Comparison of ENCODE assay signal across 8 cellular contexts in the genomic region with DNA sequence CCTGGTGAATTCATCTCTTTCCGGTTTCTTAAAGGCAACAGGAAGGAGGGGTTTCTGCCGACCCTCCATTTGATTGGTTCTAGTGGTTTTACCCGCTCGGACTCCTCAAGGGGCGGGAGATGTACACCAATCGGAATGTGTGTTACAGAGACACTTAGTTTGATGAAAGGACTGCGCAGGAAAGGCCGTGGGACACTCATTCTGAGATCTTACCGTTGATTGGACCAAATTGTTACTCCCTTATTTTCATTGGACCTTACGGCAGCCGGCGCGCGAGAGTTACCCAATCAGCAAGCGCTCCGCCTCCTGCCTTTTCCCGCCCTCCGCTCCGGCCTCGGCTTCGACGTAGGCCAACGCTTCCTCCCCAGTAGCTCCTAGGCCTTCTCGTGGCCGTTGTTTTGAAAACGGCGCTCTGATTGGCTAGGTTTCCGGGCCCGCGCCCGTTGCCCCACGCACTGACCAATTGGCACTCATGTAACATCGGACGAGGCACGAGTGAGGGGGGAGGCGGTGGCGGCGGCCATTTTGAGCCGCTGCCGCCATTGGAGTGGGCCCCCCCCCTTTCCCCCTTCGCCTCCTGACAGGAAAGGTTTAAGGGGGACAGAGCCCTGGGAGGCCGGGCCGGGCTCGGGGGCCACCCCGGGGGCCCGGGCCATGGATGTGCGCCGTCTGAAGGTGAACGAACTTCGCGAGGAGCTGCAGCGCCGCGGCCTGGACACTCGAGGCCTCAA. TPM values are rescaled to one million over a fixed set of nuclear protein-coding genes. Genes with fewer than 3 reads are reported as not detected.
DNase-seq lines count a peak whose midpoint lies in the region; ATAC-seq and TF ChIP-seq lines count a peak whose summit lies in the region.

HNRNPUL1 (plus strand) TSS at position 523 of the 731 bp plus-strand sequence; CDS start at position 655, 132 bp downstream.

- peaks cover 55% of the 10 kb centered on the region for H3K4me1 Mint-ChIP-seq in T-helper 17 cell

- peak within 1 kb of the TSS; percentile 95 for H3K4me3 Mint-ChIP-seq in T-helper 17 cell

- TF ChIP-seq CTCF in GM13977 (IDR thresholded peaks at IDR 0.05; ENCODE audit: extremely low read depth, insufficient read depth, missing control alignments) (peak; percentile 31), upper lobe of right lung (IDR thresholded peaks at IDR 0.05) (peak; percentile 13)

- H3K9me3 ChIP-seq in T-helper 17 cell (ENCODE audit: control insufficient read depth, low read length, poor library complexity, severe bottlenecking) (no peaks in the 10 kb centered on the region), upper lobe of right lung (no peaks in the 10 kb centered on the region)

- DNase-seq in GM13977 (ENCODE audit: low spot score) (peak; percentile 99), NCI-H1694 treated with DMSO at 0.1 percent for 48 hours (lab: John Stamatoyannopoulos, UW) (peak; percentile 100), T-helper 17 cell (peak; percentile 95 to 100 (median 98)), amygdala (lab: John Stamatoyannopoulos, UW) (peak; percentile 93 to 100 (median 100)), left cardiac atrium (peak; percentile 98), posterior vena cava (ENCODE audit: low spot score) (peak; percentile 99), upper lobe of right lung (peak; percentile 98)

- intact Hi-C loops in left cardiac atrium (cut with DNase I) (loop anchor here in 1 of 2 donors (2.0 kb wide), 2 partner anchors 37 to 45 kb away; no protein-coding TSS in a partner anchor), posterior vena cava (cut with DNase I) (loop anchor here (5.0 kb wide), 2 partner anchors 57 to 62 kb away; no protein-coding TSS in a partner anchor), upper lobe of right lung (cut with DNase I) (no loop called here)

- peak within 1 kb of the TSS; percentile 99 for H3K27ac ChIP-seq in upper lobe of right lung

- in situ Hi-C loops in GM13977 (cut with MboI; ENCODE audit: low pct_unique_long_range_greater_than_20kb, low sequenced_read_pairs, unreplicated experiment) = no loop called here

- no peaks in the 10 kb centered on the region for H3K27me3 Mint-ChIP-seq in T-helper 17 cell

- H3K4me1 ChIP-seq in upper lobe of right lung = peaks cover 20% of the 10 kb centered on the region

- no peaks in the 10 kb centered on the region for H3K27me3 ChIP-seq in upper lobe of right lung

- peaks cover 19% of the 10 kb centered on the region for H3K36me3 ChIP-seq in upper lobe of right lung

- H3K4me3 ChIP-seq in upper lobe of right lung = peak within 1 kb of the TSS; percentile 86

- H3K27ac Mint-ChIP-seq in T-helper 17 cell = peak within 1 kb of the TSS; percentile 100

- ATAC-seq in HG02885 (IDR thresholded peaks at IDR 0.05; ENCODE audit: poor library complexity, unreplicated experiment) = peak; percentile 75
- ATAC-seq in T-helper 17 cell = peak; percentile 61
- ATAC-seq in left cardiac atrium = peak; percentile 85 to 87
- ATAC-seq in upper lobe of right lung = peak; percentile 86

- H3K36me3 Mint-ChIP-seq in T-helper 17 cell (ENCODE audit: low read depth) = peaks cover 17% of the 10 kb centered on the region

RNA-seq across cellular contexts. Expression of gene HNRNPUL1, which starts in this region (rescaled TPM):
- total RNA-seq in T-helper 17 cell (100 to 1,000 TPM; 316 to 329 TPM), left cardiac atrium (100 to 1,000 TPM; 116 to 147 TPM), posterior vena cava (100 to 1,000 TPM; 150 to 157 TPM), upper lobe of right lung (171 TPM)

Comparison
In these comparisons a context has a peak if more than half of its experiments do, and no peak if none do; other contexts are left out.
1. Peak in every context shown above with its lines: DNase-seq, ATAC-seq, H3K4me3 ChIP-seq and H3K27ac ChIP-seq.